ENCODE assay signal across 1 cellular context in genomic region chr2:128585706-128586105, GRCh38.
TF ChIP-seq lines count a peak whose summit lies in the region.

No MANE protein-coding gene starts in this region.

TF ChIP-seq in WTC11, 78 proteins besides CTCF, POLR2A, EP300 and RAD21 (continued from another document):
- TF ChIP-seq ZNF423 (CRISPR knock-in tag; IDR thresholded peaks at IDR 0.05) (no peak), RORB (CRISPR knock-in tag; IDR thresholded peaks at IDR 0.05) (no peak), HMGXB4 (CRISPR knock-in tag; IDR thresholded peaks at IDR 0.05) (no peak), NFE2L1 (CRISPR knock-in tag; IDR thresholded peaks at IDR 0.05) (no peak), JUN (CRISPR knock-in tag; IDR thresholded peaks at IDR 0.05) (no peak), MYBL2 (CRISPR knock-in tag; IDR thresholded peaks at IDR 0.05) (no peak), PREB (CRISPR knock-in tag; IDR thresholded peaks at IDR 0.05; ENCODE audit: borderline replicate concordance) (no peak), SMAD3 (CRISPR knock-in tag; IDR thresholded peaks at IDR 0.05; ENCODE audit: borderline replicate concordance) (no peak), ESRRA (CRISPR knock-in tag; IDR thresholded peaks at IDR 0.05; ENCODE audit: borderline replicate concordance) (no peak)
- TF ChIP-seq, protein P1, sequence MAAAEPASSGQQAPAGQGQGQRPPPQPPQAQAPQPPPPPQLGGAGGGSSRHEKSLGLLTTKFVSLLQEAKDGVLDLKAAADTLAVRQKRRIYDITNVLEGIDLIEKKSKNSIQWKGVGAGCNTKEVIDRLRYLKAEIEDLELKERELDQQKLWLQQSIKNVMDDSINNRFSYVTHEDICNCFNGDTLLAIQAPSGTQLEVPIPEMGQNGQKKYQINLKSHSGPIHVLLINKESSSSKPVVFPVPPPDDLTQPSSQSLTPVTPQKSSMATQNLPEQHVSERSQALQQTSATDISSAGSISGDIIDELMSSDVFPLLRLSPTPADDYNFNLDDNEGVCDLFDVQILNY (CRISPR knock-in tag; IDR thresholded peaks at IDR 0.05) = no peak
